Comparison of ENCODE assay signal across 26 cellular contexts in genomic region chr5:5699062-5699461, GRCh38.
DNase-seq lines count a peak whose midpoint lies in the region; ATAC-seq, FAIRE-seq and TF ChIP-seq lines count a peak whose summit lies in the region.
"Had no signal": no experiment of that assay in that cellular context is flagged by ENCODE, and none has a peak within 500 bp of the region (broad histone marks: within the 10 kb centered on the region; RNA-seq: fewer than 3 reads in every experiment).

No MANE protein-coding gene starts in this region.

- H3K9me3 ChIP-seq in WERI-Rb-1 (ENCODE audit: severe bottlenecking) (peaks cover 11% of the 10 kb centered on the region), smooth muscle cell (replicated peaks; ENCODE audit: low read depth) (peaks cover 6% of the 10 kb centered on the region)
- H3K9me3 ChIP-seq: upper lobe of right lung had no signal

- H3K27ac ChIP-seq in WERI-Rb-1 (no peak overlapping the region), smooth muscle cell (ENCODE audit: low read depth) (no peak overlapping the region)
- H3K27ac ChIP-seq: epithelial cell of prostate, psoas muscle, SJSA1, upper lobe of right lung had no signal

- no peak overlapping the region for H3K9ac ChIP-seq in smooth muscle cell (ENCODE audit: low read depth)

- H4K20me1 ChIP-seq in smooth muscle cell (ENCODE audit: low read depth), result no peaks in the 10 kb centered on the region

- no peak for FAIRE-seq in GM12891 (lab: Jason Lieb, UNC)
- FAIRE-seq: islet of Langerhans, small intestine had no signal

- H3K36me3 ChIP-seq in WERI-Rb-1 (no peaks in the 10 kb centered on the region), smooth muscle cell (ENCODE audit: low read depth) (no peaks in the 10 kb centered on the region)
- H3K36me3 ChIP-seq: SJSA1, upper lobe of right lung had no signal

- H3F3A ChIP-seq in smooth muscle cell (ENCODE audit: low read depth), result no peaks in the 10 kb centered on the region

- H2AFZ ChIP-seq in smooth muscle cell (ENCODE audit: low read depth), result no peak overlapping the region

- H3K4me1 ChIP-seq in smooth muscle cell (ENCODE audit: low read depth), result no peaks in the 10 kb centered on the region
- H3K4me1 ChIP-seq: psoas muscle, SJSA1, upper lobe of right lung had no signal

- DNase-seq in DMS 273 (lab: John Stamatoyannopoulos, UW; ENCODE audit: unreplicated experiment), result peak; percentile 7
- DNase-seq in DMS 273 treated with DMSO at 0.1 percent for 48 hours (lab: John Stamatoyannopoulos, UW), result no peak
- DNase-seq in WERI-Rb-1, result peak; percentile 24
- no peak for DNase-seq in smooth muscle cell (lab: John Stamatoyannopoulos, UW; ENCODE audit: unreplicated experiment)
- DNase-seq in superior temporal gyrus (ENCODE audit: extremely low spot score), result no peak
- no peak for DNase-seq in GM12891 (ENCODE audit: insufficient read length, low spot score)
- DNase-seq: 8988T; activated CD8-positive, alpha-beta memory T cell treated with anti-CD3 and anti-CD28 coated beads for 24 hours; activated naive CD4-positive, alpha-beta T cell treated with anti-CD3 and anti-CD28 coated beads, Interleukin-2, amount 10 ng/mL, durations not matched to agents 7 days and 5 days; activated T-cell treated with anti-CD3 and anti-CD28 coated beads, Interleukin-2, amount 50 U/mL, for 48 hours; aorta; central memory CD4-positive, alpha-beta T cell; foreskin fibroblast; HCEC 1CT; NCI-H1436 treated with DMSO at 0.1 percent for 48 hours; NCI-H774; psoas muscle; small intestine; stimulated activated CD4-positive, alpha-beta T cell treated with anti-CD3 and anti-CD28 coated beads, Interleukin-4, amount 100 ng/mL, for 1 hour; stimulated activated naive CD8-positive, alpha-beta T cell treated with anti-CD3 and anti-CD28 coated beads, Interleukin-15, amount 100 ng/mL, for 72 hours; upper lobe of right lung had no signal

- no peaks in the 10 kb centered on the region for H3K27me3 ChIP-seq in WERI-Rb-1 (ENCODE audit: insufficient read depth, low read depth, severe bottlenecking)
- no peaks in the 10 kb centered on the region for H3K27me3 ChIP-seq in smooth muscle cell (ENCODE audit: low read depth)
- H3K27me3 ChIP-seq: upper lobe of right lung had no signal

- H3K4me3 ChIP-seq in WERI-Rb-1 (ENCODE audit: low read depth, low read length) (no peak overlapping the region), smooth muscle cell (no peak overlapping the region)
- H3K4me3 ChIP-seq: psoas muscle, SJSA1, upper lobe of right lung had no signal

- H3K4me2 ChIP-seq in smooth muscle cell, result no peak overlapping the region

- ATAC-seq in GM21528 (IDR thresholded peaks at IDR 0.05; ENCODE audit: low FRiP score, unreplicated experiment), result no peak
- ATAC-seq: psoas muscle; stimulated activated naive CD8-positive, alpha-beta T cell treated with anti-CD3 and anti-CD28 coated beads, Interleukin-15, amount 100 ng/mL, for 72 hours; upper lobe of right lung had no signal

- WGBS in smooth muscle cell (ENCODE audit: low lambda C conversion rate), result 87% methylated on average over 12 of the region's 12 CpGs

- no peak for TF ChIP-seq POLR2A in GM12891 (IDR thresholded peaks at IDR 0.05; ENCODE audit: low read depth, low read length)

- peak; percentile 38; the same call in 1 of the 2 replicates for TF ChIP-seq CTCF in LNCAP (IDR thresholded peaks at IDR 0.05)
- peak; percentile 42; the same call in 1 of the 2 replicates for TF ChIP-seq CTCF in WERI-Rb-1 (IDR thresholded peaks at IDR 0.05; ENCODE audit: low read depth, low read length)
- TF ChIP-seq CTCF in smooth muscle cell (IDR thresholded peaks at IDR 0.05; ENCODE audit: borderline replicate concordance, insufficient read depth, poor library complexity, severe bottlenecking), result peak; percentile 12

- H3K79me2 ChIP-seq in smooth muscle cell (ENCODE audit: low read depth), result no peaks in the 10 kb centered on the region

TF ChIP-seq in GM12891, 5 proteins besides CTCF, POLR2A, EP300 and RAD21:
- TF ChIP-seq POLR2AphosphoS5 (IDR thresholded peaks at IDR 0.05; ENCODE audit: low read depth, low read length) (no peak), POU2F2 (IDR thresholded peaks at IDR 0.05; ENCODE audit: low read depth, low read length) (no peak), SPI1 (IDR thresholded peaks at IDR 0.05; ENCODE audit: low read depth, low read length) (no peak), PAX5 (IDR thresholded peaks at IDR 0.05; ENCODE audit: insufficient read depth, low read length, severe bottlenecking) (no peak), TAF1 (IDR thresholded peaks at IDR 0.05; ENCODE audit: low read depth, low read length) (no peak)

Comparison
In these comparisons a context has a peak if more than half of its experiments do, and no peak if none do; other contexts are left out.
1. DNase-seq: peak in DMS 273 (single experiment) and WERI-Rb-1 (single experiment); none in DMS 273 treated with DMSO at 0.1 percent for 48 hours (single experiment), smooth muscle cell (single experiment), superior temporal gyrus (single experiment) and GM12891 (single experiment).
2. Peak in every context shown above with its lines, with median percentiles within 50 percentile points of each other: CTCF ChIP-seq.